9 cellular contexts compared by ENCODE assay signal in genomic region chr12:95820096-95820703, GRCh38. TPM values are rescaled to one million over a fixed set of nuclear protein-coding genes. Genes with fewer than 3 reads are reported as not detected.
A peak's percentile ranks its signal among the peaks of the same experiment; 100 is the strongest.
DNase-seq lines count a peak whose midpoint lies in the region; ATAC-seq, FAIRE-seq and TF ChIP-seq lines count a peak whose summit lies in the region.
"Had no signal": no experiment of that assay in that cellular context is flagged by ENCODE, and none has a peak within 500 bp of the region (broad histone marks: within the 10 kb centered on the region; RNA-seq: fewer than 3 reads in every experiment).

No MANE protein-coding gene starts in this region.

- intact Hi-C loops in HepG2 (cut with micrococcal nuclease; ENCODE audit: unreplicated experiment), result loop anchor here (1.0 to 10.0 kb wide), 3 partner anchors 29 to 178 kb away; no protein-coding TSS in a partner anchor

- peaks cover 29% of the 10 kb centered on the region for H3K27me3 Mint-ChIP-seq in activated CD8-positive, alpha-beta memory T cell treated with anti-CD3 and anti-CD28 coated beads, Interleukin-2, amount 10 ng/mL, durations not matched to agents 7 days and 5 days

- H3K36me3 Mint-ChIP-seq in activated CD8-positive, alpha-beta memory T cell treated with anti-CD3 and anti-CD28 coated beads, Interleukin-2, amount 10 ng/mL, durations not matched to agents 7 days and 5 days, result no peaks in the 10 kb centered on the region

- peak; percentile 43 for ATAC-seq in HepG2
- ATAC-seq in activated CD8-positive, alpha-beta memory T cell treated with anti-CD3 and anti-CD28 coated beads, Interleukin-2, amount 10 ng/mL, durations not matched to agents 7 days and 5 days, result no peak
- no peak for ATAC-seq in HG03469 (IDR thresholded peaks at IDR 0.05; ENCODE audit: unreplicated experiment)

- H2AFZ ChIP-seq in HepG2 (ENCODE audit: low read length), result no peak overlapping the region

- no peaks in the 10 kb centered on the region for H3K4me1 Mint-ChIP-seq in activated CD8-positive, alpha-beta memory T cell treated with anti-CD3 and anti-CD28 coated beads, Interleukin-2, amount 10 ng/mL, durations not matched to agents 7 days and 5 days

- peaks cover 9% of the 10 kb centered on the region; the same call in 1 of the 2 replicates for H3K4me1 ChIP-seq in HepG2 (ENCODE audit: insufficient read depth, low read length)

- no peaks in the 10 kb centered on the region for H3K9me3 Mint-ChIP-seq in activated CD8-positive, alpha-beta memory T cell treated with anti-CD3 and anti-CD28 coated beads, Interleukin-2, amount 10 ng/mL, durations not matched to agents 7 days and 5 days (ENCODE audit: low read depth)

- no peaks in the 10 kb centered on the region for H4K20me1 ChIP-seq in HepG2 (ENCODE audit: insufficient read depth, low read length)

- in situ Hi-C loops in astrocyte of the spinal cord (cut with HindIII; ENCODE audit: low sequenced_read_pairs) (no loop called here), HepG2 (cut with HindIII; ENCODE audit: extremely low pct_ligation_motif_present, low pct_unique_long_range_greater_than_20kb) (no loop called here)

- no peak overlapping the region for H3K27ac ChIP-seq in HepG2 (ENCODE audit: extremely low read length, insufficient read depth, low read length)
- H3K27ac ChIP-seq: SJSA1 had no signal

- TF ChIP-seq EP300 in HepG2 (IDR thresholded peaks at IDR 0.05; ENCODE audit: low read depth in 2 of 2, low read length in 2 of 2) (no peak), HepG2 (CRISPR knock-in tag; IDR thresholded peaks at IDR 0.05; ENCODE audit: borderline replicate concordance) (no peak)

- no peaks in the 10 kb centered on the region for H3K79me2 ChIP-seq in HepG2 (ENCODE audit: insufficient read depth, low read length)

- H3K4me3 ChIP-seq in astrocyte of the spinal cord (ENCODE audit: low read depth, low read length), result no peak overlapping the region
- no peak overlapping the region for H3K4me3 ChIP-seq in HepG2 (replicated peaks in 1 of 3; ENCODE audit: insufficient read depth in 1 of 3, low read depth in 2 of 3, low read length in 3 of 3)
- H3K4me3 ChIP-seq: SJSA1 had no signal

- POLR2A ChIA-PET in HepG2 (lab: Yijun Ruan, JAX), result no interaction called here

- no peak overlapping the region for H3K4me2 ChIP-seq in HepG2 (ENCODE audit: low read depth, low read length)

- H3K9me3 ChIP-seq in HepG2 (ENCODE audit: low read length), result no peaks in the 10 kb centered on the region
- H3K9me3 ChIP-seq: SJSA1 had no signal

- TF ChIP-seq POLR2A in HepG2 (IDR thresholded peaks at IDR 0.05; ENCODE audit: insufficient read depth in 1 of 2, low read depth in 2 of 2, low read length in 2 of 2) (no peak), GM12891 (IDR thresholded peaks at IDR 0.05; ENCODE audit: low read depth, low read length) (no peak)

- H3K27ac Mint-ChIP-seq in activated CD8-positive, alpha-beta memory T cell treated with anti-CD3 and anti-CD28 coated beads, Interleukin-2, amount 10 ng/mL, durations not matched to agents 7 days and 5 days, result no peak overlapping the region

- H3K36me3 ChIP-seq in HepG2 (replicated peaks in 1 of 2; ENCODE audit: control insufficient read depth in 1 of 2, insufficient read depth in 2 of 2, low read length in 2 of 2), result no peaks in the 10 kb centered on the region
- H3K36me3 ChIP-seq: SJSA1 had no signal

- BruUV-seq in HepG2 (replicated peaks; lab: Mats Ljungman, UMichigan), result no TSS peak

- CTCF ChIA-PET in HepG2 (lab: Yijun Ruan, JAX; ENCODE audit: low intra/inter-chr PET ratio, low total read pairs), result interaction anchor here (1.3 to 1.7 kb wide), 3 partner anchors 28 to 238 kb away, joined by 5 to 18 read pairs (median 7); no protein-coding TSS in a partner anchor
- CTCF ChIA-PET in activated CD8-positive, alpha-beta memory T cell treated with anti-CD3 and anti-CD28 coated beads, Interleukin-2, amount 10 ng/mL, durations not matched to agents 7 days and 5 days (lab: Charles Lee), result no interaction called here

- TF ChIP-seq RAD21 in HepG2 (CRISPR knock-in tag; IDR thresholded peaks at IDR 0.05), result no peak

- no peak overlapping the region for H3K9ac ChIP-seq in HepG2 (ENCODE audit: insufficient read depth, low read depth, low read length)

- H3K27me3 ChIP-seq in HepG2 (ENCODE audit: control insufficient read depth in 1 of 2, insufficient read depth in 2 of 2, low read length in 2 of 2), result no peaks in the 10 kb centered on the region
- H3K27me3 ChIP-seq: SJSA1 had no signal

- DNase-seq in NCI-H2029 treated with DMSO at 0.1 percent for 48 hours (lab: John Stamatoyannopoulos, UW) (peak; percentile 53), astrocyte of the spinal cord (ENCODE audit: low read depth, low spot score) (peak; percentile 57), HepG2 (ENCODE audit: low spot score) (peak; percentile 62), GM12891 (ENCODE audit: insufficient read length, low spot score) (no peak)
- no peak for DNase-seq in activated CD8-positive, alpha-beta memory T cell treated with anti-CD3 and anti-CD28 coated beads, Interleukin-2, amount 10 ng/mL, durations not matched to agents 7 days and 5 days
- DNase-seq in activated CD4-positive, alpha-beta T cell treated with anti-CD3 and anti-CD28 coated beads, Interleukin-2, amount 50 U/mL, for 4 hours, result no peak

- peak; percentile 19; the same call in 1 of the 2 replicates for TF ChIP-seq CTCF in GM12874 (IDR thresholded peaks at IDR 0.05; ENCODE audit: insufficient read depth, low read depth, low read length)
- TF ChIP-seq CTCF in astrocyte of the spinal cord (IDR thresholded peaks at IDR 0.05; ENCODE audit: low read depth, low read length), result peak; percentile 67
- TF ChIP-seq CTCF in HepG2 (CRISPR knock-in tag; IDR thresholded peaks at IDR 0.05), result peak; percentile 75

- WGBS in HepG2 (ENCODE audit: low lambda C conversion rate), result 0% methylated on average over 1 of the region's 1 CpG

- FAIRE-seq in HepG2 (lab: Jason Lieb, UNC) (no peak), GM12891 (lab: Jason Lieb, UNC) (no peak)

- no peak overlapping the region for H3K4me3 Mint-ChIP-seq in activated CD8-positive, alpha-beta memory T cell treated with anti-CD3 and anti-CD28 coated beads, Interleukin-2, amount 10 ng/mL, durations not matched to agents 7 days and 5 days

TF ChIP-seq in HepG2, 621 proteins besides CTCF, POLR2A, EP300 and RAD21 (continues in another document):
- TF ChIP-seq SMC3 (IDR thresholded peaks at IDR 0.05; ENCODE audit: low read length), result peak; percentile 87

RNA-seq across cellular contexts. Expression of gene NTN4, which starts 29.6 kb away (rescaled TPM):
- total RNA-seq in HepG2 (2016; rRNA removed; fragmentation: Illumina TruSeq; extraction: Trizol), result 9.5 and 11.5 TPM in 2 replicates
- total RNA-seq in HepG2 (2016; cell fraction: cytosol; rRNA removed; fragmentation: Illumina TruSeq; extraction: Trizol; ENCODE audit: low read depth), result 1.3 and 1.5 TPM in 2 replicates
- 8.3 and 13.6 TPM in 2 replicates for total RNA-seq in HepG2 (2016; cell fraction: insoluble cytoplasmic fraction; rRNA removed; fragmentation: Illumina TruSeq; extraction: Trizol)
- 5.1 and 5.6 TPM in 2 replicates for total RNA-seq in HepG2 (2016; cell fraction: membrane; rRNA removed; fragmentation: Illumina TruSeq; extraction: Trizol)
- 13.7 and 18.2 TPM in 2 replicates for total RNA-seq in HepG2 (2016; cell fraction: nucleus; rRNA removed; fragmentation: Illumina TruSeq; extraction: Trizol)
- 7.8 and 9.6 TPM in 2 replicates for polyA plus RNA-seq in HepG2 (2011; rRNA removed)
- polyA plus RNA-seq in HepG2 (2011; cell fraction: cytosol; rRNA removed), result 7.1 and 7.6 TPM in 2 replicates
- polyA plus RNA-seq in HepG2 (2011; cell fraction: nucleus; rRNA removed), result 4.4 and 6.7 TPM in 2 replicates
- 5.3 and 6.6 TPM in 2 replicates for polyA plus RNA-seq in HepG2 (2012)
- polyA plus RNA-seq in HepG2 (2016; cell fraction: cytosol; fragmentation: Illumina TruSeq; extraction: Trizol; ENCODE audit: low read depth), result 1.1 and 1.3 TPM in 2 replicates
- 8.4 and 8.8 TPM in 2 replicates for polyA plus RNA-seq in HepG2 (2016; cell fraction: insoluble cytoplasmic fraction; fragmentation: Illumina TruSeq; extraction: Trizol; ENCODE audit: low read depth)
- 3.4 and 3.5 TPM in 2 replicates for polyA plus RNA-seq in HepG2 (2016; cell fraction: membrane; fragmentation: Illumina TruSeq; extraction: Trizol; ENCODE audit: low read depth)
- polyA plus RNA-seq in HepG2 (2016; cell fraction: nucleus; fragmentation: Illumina TruSeq; extraction: Trizol; ENCODE audit: insufficient read depth, low read depth), result 19.5 and 23.9 TPM in 2 replicates
- 31.5 and 36.2 TPM in 2 replicates for polyA minus RNA-seq in HepG2 (2011; rRNA and poly(A)+ RNA removed; ENCODE audit: low replicate concordance)
- polyA minus RNA-seq in HepG2 (2011; cell fraction: cytosol; rRNA and poly(A)+ RNA removed), result 6.3 and 7.2 TPM in 2 replicates
- polyA minus RNA-seq in HepG2 (2011; cell fraction: nucleus; rRNA and poly(A)+ RNA removed), result 9.5 and 11.9 TPM in 2 replicates
- total RNA-seq in activated CD8-positive, alpha-beta memory T cell treated with anti-CD3 and anti-CD28 coated beads, Interleukin-2, amount 10 ng/mL, durations not matched to agents 7 days and 5 days, result not detected
- not detected for polyA plus RNA-seq in GM12891 (2012; ENCODE audit: low read depth, missing spikeins)

RNA-seq across cellular contexts. Expression of gene SNRPF, which starts 38.6 kb away (rescaled TPM):
- 77.2 and 94.7 TPM in 2 replicates for total RNA-seq in HepG2 (2016; rRNA removed; fragmentation: Illumina TruSeq; extraction: Trizol)
- 26.9 and 33.1 TPM in 2 replicates for total RNA-seq in HepG2 (2016; cell fraction: cytosol; rRNA removed; fragmentation: Illumina TruSeq; extraction: Trizol; ENCODE audit: low read depth)
- total RNA-seq in HepG2 (2016; cell fraction: insoluble cytoplasmic fraction; rRNA removed; fragmentation: Illumina TruSeq; extraction: Trizol), result 81.2 and 98.9 TPM in 2 replicates
- total RNA-seq in HepG2 (2016; cell fraction: membrane; rRNA removed; fragmentation: Illumina TruSeq; extraction: Trizol), result 44.1 and 49.3 TPM in 2 replicates
- total RNA-seq in HepG2 (2016; cell fraction: nucleus; rRNA removed; fragmentation: Illumina TruSeq; extraction: Trizol), result 43.9 and 45.5 TPM in 2 replicates
- 24.3 and 31.7 TPM in 2 replicates for polyA plus RNA-seq in HepG2 (2011; rRNA removed)
- polyA plus RNA-seq in HepG2 (2011; cell fraction: cytosol; rRNA removed), result 12.6 and 12.9 TPM in 2 replicates
- polyA plus RNA-seq in HepG2 (2011; cell fraction: nucleus; rRNA removed), result 5.8 TPM in 2 replicates
- 42.8 and 62.0 TPM in 2 replicates for polyA plus RNA-seq in HepG2 (2012)
- polyA plus RNA-seq in HepG2 (2016; cell fraction: cytosol; fragmentation: Illumina TruSeq; extraction: Trizol; ENCODE audit: low read depth), result 44.6 and 58.9 TPM in 2 replicates
- 161 and 181 TPM in 2 replicates for polyA plus RNA-seq in HepG2 (2016; cell fraction: insoluble cytoplasmic fraction; fragmentation: Illumina TruSeq; extraction: Trizol; ENCODE audit: low read depth)
- polyA plus RNA-seq in HepG2 (2016; cell fraction: membrane; fragmentation: Illumina TruSeq; extraction: Trizol; ENCODE audit: low read depth), result 62.3 and 79.4 TPM in 2 replicates
- polyA plus RNA-seq in HepG2 (2016; cell fraction: nucleus; fragmentation: Illumina TruSeq; extraction: Trizol; ENCODE audit: insufficient read depth, low read depth), result 67.6 and 85.9 TPM in 2 replicates
- 6.8 and 8.3 TPM in 2 replicates for polyA minus RNA-seq in HepG2 (2011; rRNA and poly(A)+ RNA removed; ENCODE audit: low replicate concordance)
- 5.1 and 7.6 TPM in 2 replicates for polyA minus RNA-seq in HepG2 (2011; cell fraction: cytosol; rRNA and poly(A)+ RNA removed)
- 24.0 and 29.7 TPM in 2 replicates for polyA minus RNA-seq in HepG2 (2011; cell fraction: nucleus; rRNA and poly(A)+ RNA removed)
- 10 to 100 TPM; 36.6 to 38.3 TPM for total RNA-seq in activated CD8-positive, alpha-beta memory T cell treated with anti-CD3 and anti-CD28 coated beads, Interleukin-2, amount 10 ng/mL, durations not matched to agents 7 days and 5 days
- 77.1 TPM for polyA plus RNA-seq in GM12891 (2012; ENCODE audit: low read depth, missing spikeins)

Comparison
In these comparisons a context has a peak if more than half of its experiments do, and no peak if none do; other contexts are left out.
1. CTCF ChIP-seq: peak in every context shown above with its lines; median percentile 75 in HepG2; 67 in astrocyte of the spinal cord; 19 in GM12874.
2. DNase-seq: peak in NCI-H2029 treated with DMSO at 0.1 percent for 48 hours (single experiment), astrocyte of the spinal cord (single experiment) and HepG2 (single experiment); none in activated CD8-positive, alpha-beta memory T cell treated with anti-CD3 and anti-CD28 coated beads, Interleukin-2, amount 10 ng/mL, durations not matched to agents 7 days and 5 days (single experiment), GM12891 (single experiment) and activated CD4-positive, alpha-beta T cell treated with anti-CD3 and anti-CD28 coated beads, Interleukin-2, amount 50 U/mL, for 4 hours (0 of 2).